1 cellular context compared by ENCODE assay signal in the genomic region with DNA sequence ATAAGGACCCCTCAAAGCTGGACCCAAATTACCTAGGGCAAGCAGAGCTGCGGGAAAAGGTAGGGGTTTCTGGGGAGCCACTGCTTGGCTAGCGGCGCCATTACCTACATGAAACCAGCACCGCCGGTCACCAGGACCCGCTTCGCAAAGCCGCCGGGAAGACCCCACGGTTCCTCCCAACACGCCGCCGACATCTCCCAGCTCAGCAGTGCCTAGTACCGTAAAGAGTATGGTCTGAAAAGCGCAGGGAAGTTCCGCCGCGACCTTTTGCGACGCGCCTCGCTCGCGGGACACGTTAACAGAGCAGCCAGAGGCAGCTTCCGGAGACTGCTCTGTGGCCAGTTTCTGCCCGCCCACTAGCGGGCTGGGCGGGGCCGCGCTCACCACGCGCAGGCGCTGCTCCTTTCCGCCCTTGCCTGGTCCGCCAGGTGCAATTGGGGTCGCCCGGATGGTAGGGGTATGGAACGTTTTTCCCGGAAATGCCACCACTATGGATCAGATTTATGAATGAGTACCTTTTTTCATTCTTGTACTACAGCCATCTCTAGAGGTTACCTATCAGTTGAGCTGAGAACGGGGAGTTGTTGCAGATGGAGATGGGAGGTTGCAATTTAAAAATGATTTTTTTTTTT.
TF ChIP-seq lines count a peak whose summit lies in the region.

A gene with protein sequence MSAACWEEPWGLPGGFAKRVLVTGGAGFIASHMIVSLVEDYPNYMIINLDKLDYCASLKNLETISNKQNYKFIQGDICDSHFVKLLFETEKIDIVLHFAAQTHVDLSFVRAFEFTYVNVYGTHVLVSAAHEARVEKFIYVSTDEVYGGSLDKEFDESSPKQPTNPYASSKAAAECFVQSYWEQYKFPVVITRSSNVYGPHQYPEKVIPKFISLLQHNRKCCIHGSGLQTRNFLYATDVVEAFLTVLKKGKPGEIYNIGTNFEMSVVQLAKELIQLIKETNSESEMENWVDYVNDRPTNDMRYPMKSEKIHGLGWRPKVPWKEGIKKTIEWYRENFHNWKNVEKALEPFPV (minus strand): TSS at position 210 of the 632 bp plus-strand sequence. CDS start 16 bp downstream, at position 194.

TF ChIP-seq in WTC11, 78 proteins besides CTCF, POLR2A, EP300 and RAD21 (continued from another document and continues in another):
- TF ChIP-seq, protein P1, sequence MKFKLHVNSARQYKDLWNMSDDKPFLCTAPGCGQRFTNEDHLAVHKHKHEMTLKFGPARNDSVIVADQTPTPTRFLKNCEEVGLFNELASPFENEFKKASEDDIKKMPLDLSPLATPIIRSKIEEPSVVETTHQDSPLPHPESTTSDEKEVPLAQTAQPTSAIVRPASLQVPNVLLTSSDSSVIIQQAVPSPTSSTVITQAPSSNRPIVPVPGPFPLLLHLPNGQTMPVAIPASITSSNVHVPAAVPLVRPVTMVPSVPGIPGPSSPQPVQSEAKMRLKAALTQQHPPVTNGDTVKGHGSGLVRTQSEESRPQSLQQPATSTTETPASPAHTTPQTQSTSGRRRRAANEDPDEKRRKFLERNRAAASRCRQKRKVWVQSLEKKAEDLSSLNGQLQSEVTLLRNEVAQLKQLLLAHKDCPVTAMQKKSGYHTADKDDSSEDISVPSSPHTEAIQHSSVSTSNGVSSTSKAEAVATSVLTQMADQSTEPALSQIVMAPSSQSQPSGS (CRISPR knock-in tag; IDR thresholded peaks at IDR 0.05; ENCODE audit: borderline replicate concordance, low read depth): no peak
- TF ChIP-seq, protein P2, sequence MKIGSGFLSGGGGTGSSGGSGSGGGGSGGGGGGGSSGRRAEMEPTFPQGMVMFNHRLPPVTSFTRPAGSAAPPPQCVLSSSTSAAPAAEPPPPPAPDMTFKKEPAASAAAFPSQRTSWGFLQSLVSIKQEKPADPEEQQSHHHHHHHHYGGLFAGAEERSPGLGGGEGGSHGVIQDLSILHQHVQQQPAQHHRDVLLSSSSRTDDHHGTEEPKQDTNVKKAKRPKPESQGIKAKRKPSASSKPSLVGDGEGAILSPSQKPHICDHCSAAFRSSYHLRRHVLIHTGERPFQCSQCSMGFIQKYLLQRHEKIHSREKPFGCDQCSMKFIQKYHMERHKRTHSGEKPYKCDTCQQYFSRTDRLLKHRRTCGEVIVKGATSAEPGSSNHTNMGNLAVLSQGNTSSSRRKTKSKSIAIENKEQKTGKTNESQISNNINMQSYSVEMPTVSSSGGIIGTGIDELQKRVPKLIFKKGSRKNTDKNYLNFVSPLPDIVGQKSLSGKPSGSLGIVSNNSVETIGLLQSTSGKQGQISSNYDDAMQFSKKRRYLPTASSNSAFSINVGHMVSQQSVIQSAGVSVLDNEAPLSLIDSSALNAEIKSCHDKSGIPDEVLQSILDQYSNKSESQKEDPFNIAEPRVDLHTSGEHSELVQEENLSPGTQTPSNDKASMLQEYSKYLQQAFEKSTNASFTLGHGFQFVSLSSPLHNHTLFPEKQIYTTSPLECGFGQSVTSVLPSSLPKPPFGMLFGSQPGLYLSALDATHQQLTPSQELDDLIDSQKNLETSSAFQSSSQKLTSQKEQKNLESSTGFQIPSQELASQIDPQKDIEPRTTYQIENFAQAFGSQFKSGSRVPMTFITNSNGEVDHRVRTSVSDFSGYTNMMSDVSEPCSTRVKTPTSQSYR (CRISPR knock-in tag; IDR thresholded peaks at IDR 0.05): no peak
- no peak for TF ChIP-seq TEAD4 (CRISPR knock-in tag; IDR thresholded peaks at IDR 0.05)
- TF ChIP-seq ETV6 (CRISPR knock-in tag; IDR thresholded peaks at IDR 0.05): peak; percentile 68; the same call in 1 of the 2 replicates
- no peak for TF ChIP-seq JAZF1 (CRISPR knock-in tag; IDR thresholded peaks at IDR 0.05)
- TF ChIP-seq, protein P3, sequence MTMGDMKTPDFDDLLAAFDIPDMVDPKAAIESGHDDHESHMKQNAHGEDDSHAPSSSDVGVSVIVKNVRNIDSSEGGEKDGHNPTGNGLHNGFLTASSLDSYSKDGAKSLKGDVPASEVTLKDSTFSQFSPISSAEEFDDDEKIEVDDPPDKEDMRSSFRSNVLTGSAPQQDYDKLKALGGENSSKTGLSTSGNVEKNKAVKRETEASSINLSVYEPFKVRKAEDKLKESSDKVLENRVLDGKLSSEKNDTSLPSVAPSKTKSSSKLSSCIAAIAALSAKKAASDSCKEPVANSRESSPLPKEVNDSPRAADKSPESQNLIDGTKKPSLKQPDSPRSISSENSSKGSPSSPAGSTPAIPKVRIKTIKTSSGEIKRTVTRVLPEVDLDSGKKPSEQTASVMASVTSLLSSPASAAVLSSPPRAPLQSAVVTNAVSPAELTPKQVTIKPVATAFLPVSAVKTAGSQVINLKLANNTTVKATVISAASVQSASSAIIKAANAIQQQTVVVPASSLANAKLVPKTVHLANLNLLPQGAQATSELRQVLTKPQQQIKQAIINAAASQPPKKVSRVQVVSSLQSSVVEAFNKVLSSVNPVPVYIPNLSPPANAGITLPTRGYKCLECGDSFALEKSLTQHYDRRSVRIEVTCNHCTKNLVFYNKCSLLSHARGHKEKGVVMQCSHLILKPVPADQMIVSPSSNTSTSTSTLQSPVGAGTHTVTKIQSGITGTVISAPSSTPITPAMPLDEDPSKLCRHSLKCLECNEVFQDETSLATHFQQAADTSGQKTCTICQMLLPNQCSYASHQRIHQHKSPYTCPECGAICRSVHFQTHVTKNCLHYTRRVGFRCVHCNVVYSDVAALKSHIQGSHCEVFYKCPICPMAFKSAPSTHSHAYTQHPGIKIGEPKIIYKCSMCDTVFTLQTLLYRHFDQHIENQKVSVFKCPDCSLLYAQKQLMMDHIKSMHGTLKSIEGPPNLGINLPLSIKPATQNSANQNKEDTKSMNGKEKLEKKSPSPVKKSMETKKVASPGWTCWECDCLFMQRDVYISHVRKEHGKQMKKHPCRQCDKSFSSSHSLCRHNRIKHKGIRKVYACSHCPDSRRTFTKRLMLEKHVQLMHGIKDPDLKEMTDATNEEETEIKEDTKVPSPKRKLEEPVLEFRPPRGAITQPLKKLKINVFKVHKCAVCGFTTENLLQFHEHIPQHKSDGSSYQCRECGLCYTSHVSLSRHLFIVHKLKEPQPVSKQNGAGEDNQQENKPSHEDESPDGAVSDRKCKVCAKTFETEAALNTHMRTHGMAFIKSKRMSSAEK (CRISPR knock-in tag; IDR thresholded peaks at IDR 0.05; ENCODE audit: borderline replicate concordance): no peak
- no peak for TF ChIP-seq NR2C2 (CRISPR knock-in tag; IDR thresholded peaks at IDR 0.05)
- TF ChIP-seq ESRRA (CRISPR knock-in tag; IDR thresholded peaks at IDR 0.05; ENCODE audit: borderline replicate concordance): no peak
- TF ChIP-seq, protein P4, sequence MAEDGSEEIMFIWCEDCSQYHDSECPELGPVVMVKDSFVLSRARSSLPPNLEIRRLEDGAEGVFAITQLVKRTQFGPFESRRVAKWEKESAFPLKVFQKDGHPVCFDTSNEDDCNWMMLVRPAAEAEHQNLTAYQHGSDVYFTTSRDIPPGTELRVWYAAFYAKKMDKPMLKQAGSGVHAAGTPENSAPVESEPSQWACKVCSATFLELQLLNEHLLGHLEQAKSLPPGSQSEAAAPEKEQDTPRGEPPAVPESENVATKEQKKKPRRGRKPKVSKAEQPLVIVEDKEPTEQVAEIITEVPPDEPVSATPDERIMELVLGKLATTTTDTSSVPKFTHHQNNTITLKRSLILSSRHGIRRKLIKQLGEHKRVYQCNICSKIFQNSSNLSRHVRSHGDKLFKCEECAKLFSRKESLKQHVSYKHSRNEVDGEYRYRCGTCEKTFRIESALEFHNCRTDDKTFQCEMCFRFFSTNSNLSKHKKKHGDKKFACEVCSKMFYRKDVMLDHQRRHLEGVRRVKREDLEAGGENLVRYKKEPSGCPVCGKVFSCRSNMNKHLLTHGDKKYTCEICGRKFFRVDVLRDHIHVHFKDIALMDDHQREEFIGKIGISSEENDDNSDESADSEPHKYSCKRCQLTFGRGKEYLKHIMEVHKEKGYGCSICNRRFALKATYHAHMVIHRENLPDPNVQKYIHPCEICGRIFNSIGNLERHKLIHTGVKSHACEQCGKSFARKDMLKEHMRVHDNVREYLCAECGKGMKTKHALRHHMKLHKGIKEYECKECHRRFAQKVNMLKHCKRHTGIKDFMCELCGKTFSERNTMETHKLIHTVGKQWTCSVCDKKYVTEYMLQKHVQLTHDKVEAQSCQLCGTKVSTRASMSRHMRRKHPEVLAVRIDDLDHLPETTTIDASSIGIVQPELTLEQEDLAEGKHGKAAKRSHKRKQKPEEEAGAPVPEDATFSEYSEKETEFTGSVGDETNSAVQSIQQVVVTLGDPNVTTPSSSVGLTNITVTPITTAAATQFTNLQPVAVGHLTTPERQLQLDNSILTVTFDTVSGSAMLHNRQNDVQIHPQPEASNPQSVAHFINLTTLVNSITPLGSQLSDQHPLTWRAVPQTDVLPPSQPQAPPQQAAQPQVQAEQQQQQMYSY (CRISPR knock-in tag; IDR thresholded peaks at IDR 0.05): no peak
- no peak for TF ChIP-seq KAT7 (CRISPR knock-in tag; IDR thresholded peaks at IDR 0.05; ENCODE audit: borderline replicate concordance)
- TF ChIP-seq SP1 (CRISPR knock-in tag; conservative IDR thresholded peaks at IDR 0.05): peak; percentile 89
- TF ChIP-seq, protein P5, sequence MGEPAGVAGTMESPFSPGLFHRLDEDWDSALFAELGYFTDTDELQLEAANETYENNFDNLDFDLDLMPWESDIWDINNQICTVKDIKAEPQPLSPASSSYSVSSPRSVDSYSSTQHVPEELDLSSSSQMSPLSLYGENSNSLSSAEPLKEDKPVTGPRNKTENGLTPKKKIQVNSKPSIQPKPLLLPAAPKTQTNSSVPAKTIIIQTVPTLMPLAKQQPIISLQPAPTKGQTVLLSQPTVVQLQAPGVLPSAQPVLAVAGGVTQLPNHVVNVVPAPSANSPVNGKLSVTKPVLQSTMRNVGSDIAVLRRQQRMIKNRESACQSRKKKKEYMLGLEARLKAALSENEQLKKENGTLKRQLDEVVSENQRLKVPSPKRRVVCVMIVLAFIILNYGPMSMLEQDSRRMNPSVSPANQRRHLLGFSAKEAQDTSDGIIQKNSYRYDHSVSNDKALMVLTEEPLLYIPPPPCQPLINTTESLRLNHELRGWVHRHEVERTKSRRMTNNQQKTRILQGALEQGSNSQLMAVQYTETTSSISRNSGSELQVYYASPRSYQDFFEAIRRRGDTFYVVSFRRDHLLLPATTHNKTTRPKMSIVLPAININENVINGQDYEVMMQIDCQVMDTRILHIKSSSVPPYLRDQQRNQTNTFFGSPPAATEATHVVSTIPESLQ (CRISPR knock-in tag; IDR thresholded peaks at IDR 0.05): no peak
- TF ChIP-seq, protein P6, sequence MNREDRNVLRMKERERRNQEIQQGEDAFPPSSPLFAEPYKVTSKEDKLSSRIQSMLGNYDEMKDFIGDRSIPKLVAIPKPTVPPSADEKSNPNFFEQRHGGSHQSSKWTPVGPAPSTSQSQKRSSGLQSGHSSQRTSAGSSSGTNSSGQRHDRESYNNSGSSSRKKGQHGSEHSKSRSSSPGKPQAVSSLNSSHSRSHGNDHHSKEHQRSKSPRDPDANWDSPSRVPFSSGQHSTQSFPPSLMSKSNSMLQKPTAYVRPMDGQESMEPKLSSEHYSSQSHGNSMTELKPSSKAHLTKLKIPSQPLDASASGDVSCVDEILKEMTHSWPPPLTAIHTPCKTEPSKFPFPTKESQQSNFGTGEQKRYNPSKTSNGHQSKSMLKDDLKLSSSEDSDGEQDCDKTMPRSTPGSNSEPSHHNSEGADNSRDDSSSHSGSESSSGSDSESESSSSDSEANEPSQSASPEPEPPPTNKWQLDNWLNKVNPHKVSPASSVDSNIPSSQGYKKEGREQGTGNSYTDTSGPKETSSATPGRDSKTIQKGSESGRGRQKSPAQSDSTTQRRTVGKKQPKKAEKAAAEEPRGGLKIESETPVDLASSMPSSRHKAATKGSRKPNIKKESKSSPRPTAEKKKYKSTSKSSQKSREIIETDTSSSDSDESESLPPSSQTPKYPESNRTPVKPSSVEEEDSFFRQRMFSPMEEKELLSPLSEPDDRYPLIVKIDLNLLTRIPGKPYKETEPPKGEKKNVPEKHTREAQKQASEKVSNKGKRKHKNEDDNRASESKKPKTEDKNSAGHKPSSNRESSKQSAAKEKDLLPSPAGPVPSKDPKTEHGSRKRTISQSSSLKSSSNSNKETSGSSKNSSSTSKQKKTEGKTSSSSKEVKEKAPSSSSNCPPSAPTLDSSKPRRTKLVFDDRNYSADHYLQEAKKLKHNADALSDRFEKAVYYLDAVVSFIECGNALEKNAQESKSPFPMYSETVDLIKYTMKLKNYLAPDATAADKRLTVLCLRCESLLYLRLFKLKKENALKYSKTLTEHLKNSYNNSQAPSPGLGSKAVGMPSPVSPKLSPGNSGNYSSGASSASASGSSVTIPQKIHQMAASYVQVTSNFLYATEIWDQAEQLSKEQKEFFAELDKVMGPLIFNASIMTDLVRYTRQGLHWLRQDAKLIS (CRISPR knock-in tag; IDR thresholded peaks at IDR 0.05; ENCODE audit: borderline replicate concordance): no peak; the same call in 1 of the 2 replicates
- TF ChIP-seq, protein P7, sequence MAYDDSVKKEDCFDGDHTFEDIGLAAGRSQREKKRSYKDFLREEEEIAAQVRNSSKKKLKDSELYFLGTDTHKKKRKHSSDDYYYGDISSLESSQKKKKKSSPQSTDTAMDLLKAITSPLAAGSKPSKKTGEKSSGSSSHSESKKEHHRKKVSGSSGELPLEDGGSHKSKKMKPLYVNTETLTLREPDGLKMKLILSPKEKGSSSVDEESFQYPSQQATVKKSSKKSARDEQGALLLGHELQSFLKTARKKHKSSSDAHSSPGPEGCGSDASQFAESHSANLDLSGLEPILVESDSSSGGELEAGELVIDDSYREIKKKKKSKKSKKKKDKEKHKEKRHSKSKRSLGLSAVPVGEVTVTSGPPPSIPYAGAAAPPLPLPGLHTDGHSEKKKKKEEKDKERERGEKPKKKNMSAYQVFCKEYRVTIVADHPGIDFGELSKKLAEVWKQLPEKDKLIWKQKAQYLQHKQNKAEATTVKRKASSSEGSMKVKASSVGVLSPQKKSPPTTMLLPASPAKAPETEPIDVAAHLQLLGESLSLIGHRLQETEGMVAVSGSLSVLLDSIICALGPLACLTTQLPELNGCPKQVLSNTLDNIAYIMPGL (CRISPR knock-in tag; IDR thresholded peaks at IDR 0.05): no peak
- TF ChIP-seq SOX15 (CRISPR knock-in tag; IDR thresholded peaks at IDR 0.05): no peak
- TF ChIP-seq ZNF396 (CRISPR knock-in tag; IDR thresholded peaks at IDR 0.05; ENCODE audit: borderline replicate concordance): no peak
- TF ChIP-seq MXD4 (CRISPR knock-in tag; IDR thresholded peaks at IDR 0.05; ENCODE audit: borderline replicate concordance): no peak
- no peak for TF ChIP-seq SMAD4 (CRISPR knock-in tag; IDR thresholded peaks at IDR 0.05)
- TF ChIP-seq, protein P8, sequence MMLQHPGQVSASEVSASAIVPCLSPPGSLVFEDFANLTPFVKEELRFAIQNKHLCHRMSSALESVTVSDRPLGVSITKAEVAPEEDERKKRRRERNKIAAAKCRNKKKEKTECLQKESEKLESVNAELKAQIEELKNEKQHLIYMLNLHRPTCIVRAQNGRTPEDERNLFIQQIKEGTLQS (CRISPR knock-in tag; conservative IDR thresholded peaks at IDR 0.05): no peak
- TF ChIP-seq FOXK1 (CRISPR knock-in tag; IDR thresholded peaks at IDR 0.05): 0 out of 2 replicates have a peak, but pooled peaks have one; percentile 37
- TF ChIP-seq, protein P9, sequence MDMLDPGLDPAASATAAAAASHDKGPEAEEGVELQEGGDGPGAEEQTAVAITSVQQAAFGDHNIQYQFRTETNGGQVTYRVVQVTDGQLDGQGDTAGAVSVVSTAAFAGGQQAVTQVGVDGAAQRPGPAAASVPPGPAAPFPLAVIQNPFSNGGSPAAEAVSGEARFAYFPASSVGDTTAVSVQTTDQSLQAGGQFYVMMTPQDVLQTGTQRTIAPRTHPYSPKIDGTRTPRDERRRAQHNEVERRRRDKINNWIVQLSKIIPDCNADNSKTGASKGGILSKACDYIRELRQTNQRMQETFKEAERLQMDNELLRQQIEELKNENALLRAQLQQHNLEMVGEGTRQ (CRISPR knock-in tag; IDR thresholded peaks at IDR 0.05): peak; percentile 27; the same call in 1 of the 2 replicates
- TF ChIP-seq RELA (CRISPR knock-in tag; IDR thresholded peaks at IDR 0.05; ENCODE audit: borderline replicate concordance): no peak
- TF ChIP-seq, protein P10, sequence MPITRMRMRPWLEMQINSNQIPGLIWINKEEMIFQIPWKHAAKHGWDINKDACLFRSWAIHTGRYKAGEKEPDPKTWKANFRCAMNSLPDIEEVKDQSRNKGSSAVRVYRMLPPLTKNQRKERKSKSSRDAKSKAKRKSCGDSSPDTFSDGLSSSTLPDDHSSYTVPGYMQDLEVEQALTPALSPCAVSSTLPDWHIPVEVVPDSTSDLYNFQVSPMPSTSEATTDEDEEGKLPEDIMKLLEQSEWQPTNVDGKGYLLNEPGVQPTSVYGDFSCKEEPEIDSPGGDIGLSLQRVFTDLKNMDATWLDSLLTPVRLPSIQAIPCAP (CRISPR knock-in tag; IDR thresholded peaks at IDR 0.05): no peak
- peak; percentile 98 for TF ChIP-seq ZNF121 (CRISPR knock-in tag; IDR thresholded peaks at IDR 0.05)
